ENCODE assay signal across 8 cellular contexts in genomic region chr15:51971353-51972133, GRCh38. TPM values are rescaled to one million over a fixed set of nuclear protein-coding genes. Genes with fewer than 3 reads are reported as not detected.
DNase-seq lines count a peak whose midpoint lies in the region; ATAC-seq and TF ChIP-seq lines count a peak whose summit lies in the region.

LEO1 (minus strand) TSS chr15:51971778; CDS start chr15:51971745, 33 bp downstream.

- peak within 1 kb of the TSS; percentile 89 for H3K27ac ChIP-seq in RWPE1

- ATAC-seq in stimulated activated naive CD8-positive, alpha-beta T cell treated with anti-CD3 and anti-CD28 coated beads, Interleukin-15, amount 100 ng/mL, for 72 hours = peak; percentile 91

- H3K9me3 Mint-ChIP-seq in activated T-helper 2 cell treated with anti-CD3 and anti-CD28 coated beads, Interferon-gamma antibody, Interleukin-2, Interleukin-4, amounts not matched to agents 10 μg/mL and 5 μg/mL and 100 μg/mL, durations not matched to agents 14 hours and 24 hours and 36 hours = peaks cover 12% of the 10 kb centered on the region
- H3K9me3 Mint-ChIP-seq in nephron progenitor cell = peaks cover 27% of the 10 kb centered on the region
- peaks cover 7 to 8% of the 10 kb centered on the region in 2 donors for H3K9me3 Mint-ChIP-seq in stimulated activated naive CD8-positive, alpha-beta T cell treated with anti-CD3 and anti-CD28 coated beads, Interleukin-15, amount 100 ng/mL, for 72 hours

- H3K4me3 ChIP-seq in LNCaP clone FGC (ENCODE audit: low read depth, low read length) (peak within 1 kb of the TSS; percentile 97), fibroblast of the aortic adventitia (ENCODE audit: low read depth, low read length) (peak within 1 kb of the TSS; percentile 92)

- H3K27ac Mint-ChIP-seq in activated T-helper 2 cell treated with anti-CD3 and anti-CD28 coated beads, Interferon-gamma antibody, Interleukin-2, Interleukin-4, amounts not matched to agents 10 μg/mL and 5 μg/mL and 100 μg/mL, durations not matched to agents 14 hours and 24 hours and 36 hours = peak within 1 kb of the TSS; percentile 92
- H3K27ac Mint-ChIP-seq in nephron progenitor cell = peak within 1 kb of the TSS; percentile 80
- H3K27ac Mint-ChIP-seq in stimulated activated naive CD8-positive, alpha-beta T cell treated with anti-CD3 and anti-CD28 coated beads, Interleukin-15, amount 100 ng/mL, for 72 hours = peak within 1 kb of the TSS; percentile 95 to 99

- CTCF ChIA-PET in RWPE1 (lab: Yijun Ruan, JAX) = interaction anchor here (0.7 to 1.2 kb wide), 5 partner anchors 21 to 1553 kb away, joined by 3 to 4 read pairs (median 3); no protein-coding TSS in a partner anchor

- TF ChIP-seq CTCF in LNCaP clone FGC (IDR thresholded peaks at IDR 0.05; ENCODE audit: control insufficient read depth, extremely low read depth, insufficient read depth) = peak; percentile 21; the same call in 1 of the 2 replicates
- TF ChIP-seq CTCF in RWPE1 (conservative IDR thresholded peaks at IDR 0.05; ENCODE audit: low read depth) = no peak; the same call in 1 of the 2 replicates
- peak; percentile 59 for TF ChIP-seq CTCF in fibroblast of the aortic adventitia (IDR thresholded peaks at IDR 0.05; ENCODE audit: insufficient read depth, low read length)
- no peak for TF ChIP-seq CTCF in nephron progenitor cell (IDR thresholded peaks at IDR 0.05)

- peaks cover 23% of the 10 kb centered on the region for H3K36me3 Mint-ChIP-seq in activated T-helper 2 cell treated with anti-CD3 and anti-CD28 coated beads, Interferon-gamma antibody, Interleukin-2, Interleukin-4, amounts not matched to agents 10 μg/mL and 5 μg/mL and 100 μg/mL, durations not matched to agents 14 hours and 24 hours and 36 hours (ENCODE audit: low read depth)
- H3K36me3 Mint-ChIP-seq in nephron progenitor cell (ENCODE audit: low read depth) = peaks cover 39% of the 10 kb centered on the region

- POLR2A ChIA-PET in RWPE1 (lab: Yijun Ruan, JAX; ENCODE audit: low non-redundant PET) = interaction anchor here (0.6 to 0.7 kb wide), 3 partner anchors 22 to 277 kb away, joined by 3 to 5 read pairs (median 4); no protein-coding TSS in a partner anchor

- peak within 1 kb of the TSS; percentile 99 for H3K4me3 Mint-ChIP-seq in activated T-helper 2 cell treated with anti-CD3 and anti-CD28 coated beads, Interferon-gamma antibody, Interleukin-2, Interleukin-4, amounts not matched to agents 10 μg/mL and 5 μg/mL and 100 μg/mL, durations not matched to agents 14 hours and 24 hours and 36 hours (ENCODE audit: low read depth)
- H3K4me3 Mint-ChIP-seq in nephron progenitor cell = peak within 1 kb of the TSS; percentile 97
- peak within 1 kb of the TSS; percentile 95 to 96 for H3K4me3 Mint-ChIP-seq in stimulated activated naive CD8-positive, alpha-beta T cell treated with anti-CD3 and anti-CD28 coated beads, Interleukin-15, amount 100 ng/mL, for 72 hours

- DNase-seq in ELR (ENCODE audit: low read depth) = peak; percentile 99
- DNase-seq in H4 (ENCODE audit: low spot score) = peak; percentile 96
- peak; percentile 97 for DNase-seq in LNCaP clone FGC (ENCODE audit: low read depth)
- peak; percentile 95 for DNase-seq in RWPE1 (ENCODE audit: low spot score)
- DNase-seq in activated T-helper 2 cell treated with anti-CD3 and anti-CD28 coated beads, Interferon-gamma antibody, Interleukin-2, Interleukin-4, amounts not matched to agents 10 μg/mL and 5 μg/mL and 100 μg/mL, durations not matched to agents 14 hours and 24 hours and 36 hours (ENCODE audit: low spot score) = peak; percentile 89
- DNase-seq in fibroblast of the aortic adventitia (ENCODE audit: low read depth) = peak; percentile 99
- DNase-seq in nephron progenitor cell = peak; percentile 83
- peak; percentile 87 to 92 for DNase-seq in stimulated activated naive CD8-positive, alpha-beta T cell treated with anti-CD3 and anti-CD28 coated beads, Interleukin-15, amount 100 ng/mL, for 72 hours

- H3K4me1 Mint-ChIP-seq in activated T-helper 2 cell treated with anti-CD3 and anti-CD28 coated beads, Interferon-gamma antibody, Interleukin-2, Interleukin-4, amounts not matched to agents 10 μg/mL and 5 μg/mL and 100 μg/mL, durations not matched to agents 14 hours and 24 hours and 36 hours (ENCODE audit: low read depth) = peaks cover 14% of the 10 kb centered on the region
- H3K4me1 Mint-ChIP-seq in nephron progenitor cell = peaks cover 22% of the 10 kb centered on the region
- peaks cover 16% of the 10 kb centered on the region for H3K4me1 Mint-ChIP-seq in stimulated activated naive CD8-positive, alpha-beta T cell treated with anti-CD3 and anti-CD28 coated beads, Interleukin-15, amount 100 ng/mL, for 72 hours

- peaks cover 1% of the 10 kb centered on the region for H3K27me3 Mint-ChIP-seq in activated T-helper 2 cell treated with anti-CD3 and anti-CD28 coated beads, Interferon-gamma antibody, Interleukin-2, Interleukin-4, amounts not matched to agents 10 μg/mL and 5 μg/mL and 100 μg/mL, durations not matched to agents 14 hours and 24 hours and 36 hours (ENCODE audit: low read depth)
- H3K27me3 Mint-ChIP-seq in nephron progenitor cell (ENCODE audit: low read depth, poor library complexity) = peaks cover 4% of the 10 kb centered on the region
- H3K27me3 Mint-ChIP-seq in stimulated activated naive CD8-positive, alpha-beta T cell treated with anti-CD3 and anti-CD28 coated beads, Interleukin-15, amount 100 ng/mL, for 72 hours = no peaks in the 10 kb centered on the region

- intact Hi-C loops in activated T-helper 2 cell treated with anti-CD3 and anti-CD28 coated beads, Interferon-gamma antibody, Interleukin-2, Interleukin-4, amounts not matched to agents 10 μg/mL and 5 μg/mL and 100 μg/mL, durations not matched to agents 14 hours and 24 hours and 36 hours (cut with micrococcal nuclease) = loop anchor here (5.0 to 10.0 kb wide), 3 partner anchors 36 to 237 kb away; partner anchors contain the start of gene LYSMD2

RNA-seq across cellular contexts. Expression of gene LEO1, which starts in this region (rescaled TPM):
- total RNA-seq in H4 (2014; rRNA removed; shearing (Covaris generic)) = 24.2 and 31.9 TPM in 2 replicates
- total RNA-seq in activated T-helper 2 cell treated with anti-CD3 and anti-CD28 coated beads, Interferon-gamma antibody, Interleukin-2, Interleukin-4, amounts not matched to agents 10 μg/mL and 5 μg/mL and 100 μg/mL, durations not matched to agents 14 hours and 24 hours and 36 hours = 38.2 TPM in 2 replicates
- 21.3 and 55.7 TPM in 2 replicates for total RNA-seq in fibroblast of the aortic adventitia (ENCODE audit: low replicate concordance)

Comparison
In these comparisons a context has a peak if more than half of its experiments do, and no peak if none do; other contexts are left out.
1. Peak in every context shown above with its lines: DNase-seq, ATAC-seq, H3K4me3 ChIP-seq and H3K27ac ChIP-seq.
2. CTCF ChIP-seq: peak in LNCaP clone FGC (single experiment) and fibroblast of the aortic adventitia (single experiment); none in RWPE1 (single experiment) and nephron progenitor cell (single experiment).